ENCODE assay signal across 14 cellular contexts in genomic region chr11:2386591-2386990, GRCh38. TPM values are rescaled to one million over a fixed set of nuclear protein-coding genes. Genes with fewer than 3 reads are reported as not detected.
DNase-seq lines count a peak whose midpoint lies in the region; ATAC-seq and TF ChIP-seq lines count a peak whose summit lies in the region.
"Had no signal": no experiment of that assay in that cellular context is flagged by ENCODE, and none has a peak within 500 bp of the region (broad histone marks: within the 10 kb centered on the region; RNA-seq: fewer than 3 reads in every experiment).

No MANE protein-coding gene starts in this region.

- H3K4me2 ChIP-seq in mesenchymal stem cell (ENCODE audit: low read length, poor library complexity, severe bottlenecking) = no peak overlapping the region
- H3K4me2 ChIP-seq: GM23338 had no signal

- H4K91ac ChIP-seq in mesenchymal stem cell (ENCODE audit: low read length) = no peak overlapping the region

- H3K9me3 ChIP-seq in ascending aorta (no peaks in the 10 kb centered on the region), mesenchymal stem cell (ENCODE audit: control insufficient read depth, low read length) (no peaks in the 10 kb centered on the region)
- H3K9me3 ChIP-seq: MG63 had no signal

- peak overlapping the region; percentile 87 for H3K27ac Mint-ChIP-seq in HFFc6
- H3K27ac Mint-ChIP-seq: GM23338 had no signal

- H2BK5ac ChIP-seq in mesenchymal stem cell (ENCODE audit: low read depth, low read length, poor library complexity, severe bottlenecking) = no peak overlapping the region

- ATAC-seq in HG02798 (IDR thresholded peaks at IDR 0.05; ENCODE audit: poor library complexity, unreplicated experiment) = no peak
- ATAC-seq: GM23338 had no signal

- no peak overlapping the region for H2AFZ ChIP-seq in mesenchymal stem cell (ENCODE audit: low read depth, low read length)
- H2AFZ ChIP-seq: GM23338 had no signal

- TF ChIP-seq CTCF in HFFc6 (IDR thresholded peaks at IDR 0.05) (no peak), ascending aorta (IDR thresholded peaks at IDR 0.05) (no peak)

- H3K79me1 ChIP-seq in mesenchymal stem cell (replicated peaks; ENCODE audit: low read length, poor library complexity, severe bottlenecking) = peaks cover 6% of the 10 kb centered on the region

- no peak overlapping the region for H3K4me3 ChIP-seq in ascending aorta
- H3K4me3 ChIP-seq in mesenchymal stem cell (ENCODE audit: insufficient read depth in 1 of 2, low read depth in 1 of 2, low read length in 2 of 2) = no peak overlapping the region
- H3K4me3 ChIP-seq in H7 (ENCODE audit: insufficient read depth, low read depth, low read length) = no peak overlapping the region
- H3K4me3 ChIP-seq: GM23338, MG63 had no signal

- H3K27ac ChIP-seq in ascending aorta (peak overlapping the region; percentile 76 to 77), mesenchymal stem cell (ENCODE audit: low read length, poor library complexity, severe bottlenecking) (no peak overlapping the region), substantia nigra (ENCODE audit: low read depth, low read length, poor library complexity, severe bottlenecking) (peak overlapping the region; percentile 76)

- H3K4me1 Mint-ChIP-seq in HFFc6 (ENCODE audit: low read depth) = peaks cover 70% of the 10 kb centered on the region

- 85% methylated on average over 9 of the region's 9 CpGs for WGBS in mesenchymal stem cell

- no peaks in the 10 kb centered on the region for H3K9me3 Mint-ChIP-seq in HFFc6
- H3K9me3 Mint-ChIP-seq: GM23338; stimulated activated naive CD8-positive, alpha-beta T cell treated with anti-CD3 and anti-CD28 coated beads, Interleukin-15, amount 100 ng/mL, for 72 hours had no signal

- peaks cover 4% of the 10 kb centered on the region for H3K27me3 Mint-ChIP-seq in HFFc6 (ENCODE audit: insufficient read depth)
- H3K27me3 Mint-ChIP-seq: stimulated activated naive CD8-positive, alpha-beta T cell treated with anti-CD3 and anti-CD28 coated beads, Interleukin-15, amount 100 ng/mL, for 72 hours had no signal

- H3K4me3 Mint-ChIP-seq in HFFc6 = no peak overlapping the region
- H3K4me3 Mint-ChIP-seq: GM23338 had no signal

- no peak overlapping the region for H3K18ac ChIP-seq in mesenchymal stem cell (ENCODE audit: low read depth in 1 of 2, low read length in 2 of 2)

- peak overlapping the region in 1 of 2 experiments; percentile 47 for H3K23ac ChIP-seq in mesenchymal stem cell (ENCODE audit: low read length in 2 of 2)

- no peak overlapping the region for H3K14ac ChIP-seq in mesenchymal stem cell (ENCODE audit: low read length in 2 of 2)

- H2AK5ac ChIP-seq in mesenchymal stem cell (ENCODE audit: low read length, severe bottlenecking) = no peak overlapping the region

- peak overlapping the region; percentile 63 for H3K9ac ChIP-seq in mesenchymal stem cell (ENCODE audit: low read length)

- no peak overlapping the region for H2BK120ac ChIP-seq in mesenchymal stem cell (ENCODE audit: low read depth, low read length)

- H3K36me3 ChIP-seq in ascending aorta (peaks cover 11 to 13% of the 10 kb centered on the region in 2 donors), mesenchymal stem cell (ENCODE audit: control insufficient read depth in 1 of 2, insufficient read depth in 2 of 2, low read depth in 1 of 2, low read length in 2 of 2) (peaks cover 35 to 59% of the 10 kb centered on the region in 2 experiments), H7 (replicated peaks; ENCODE audit: control insufficient read depth, insufficient read depth, low read length) (no peaks in the 10 kb centered on the region; the same call in 1 of the 2 replicates)

- no peak overlapping the region for H3K4ac ChIP-seq in mesenchymal stem cell (ENCODE audit: low read depth in 1 of 2, low read length in 2 of 2)

- DNase-seq in HFFc6 = no peak
- no peak for DNase-seq in ascending aorta (ENCODE audit: low spot score in 2 of 2)
- DNase-seq in mesenchymal stem cell = no peak
- peak in 4 of 49 donors; percentile 25 to 37 (median 34) for DNase-seq in substantia nigra (lab: John Stamatoyannopoulos, UW)
- DNase-seq in HT-29 (ENCODE audit: low spot score) = no peak
- no peak for DNase-seq in putamen (ENCODE audit: low spot score)
- no peak for DNase-seq in H7
- DNase-seq: aorta; mammary epithelial cell; MG63; NCI-H510A; stimulated activated naive CD8-positive, alpha-beta T cell treated with anti-CD3 and anti-CD28 coated beads, Interleukin-15, amount 100 ng/mL, for 72 hours had no signal

- H4K8ac ChIP-seq in mesenchymal stem cell (ENCODE audit: low read length) = no peak overlapping the region

- H3K27me3 ChIP-seq in ascending aorta (no peaks in the 10 kb centered on the region), mesenchymal stem cell (ENCODE audit: control insufficient read depth in 1 of 2, insufficient read depth in 1 of 2, low read length in 2 of 2) (no peaks in the 10 kb centered on the region), H7 (ENCODE audit: control insufficient read depth, insufficient read depth, low read length) (no peaks in the 10 kb centered on the region)
- H3K27me3 ChIP-seq: MG63 had no signal

- H3K36me3 Mint-ChIP-seq in HFFc6 (ENCODE audit: low read depth) = no peaks in the 10 kb centered on the region

- H2BK15ac ChIP-seq in mesenchymal stem cell (ENCODE audit: low read depth, poor library complexity, severe bottlenecking) = no peak overlapping the region

- peaks cover 27 to 83% of the 10 kb centered on the region in 2 donors for H3K4me1 ChIP-seq in ascending aorta
- peaks cover 89% of the 10 kb centered on the region for H3K4me1 ChIP-seq in mesenchymal stem cell (ENCODE audit: control insufficient read depth, insufficient read depth, low read depth, low read length)

- intact Hi-C loops in ascending aorta (cut with DNase I) = no loop called here

- H2BK12ac ChIP-seq in mesenchymal stem cell (ENCODE audit: low read length in 2 of 2) = no peak overlapping the region

RNA-seq across cellular contexts. Expression of gene CD81, which starts 9.5 kb away (rescaled TPM):
- total RNA-seq in HFFc6 (2021; fragmentation: NEBNext Ultra II Directional; extraction: Animal tissue kit (Norgen Biotek cat#: 25700)) = 100 to 1,000 TPM; 540 to 738 (median 627) TPM
- 801 TPM for total RNA-seq in ascending aorta
- 422 TPM for polyA plus RNA-seq in mesenchymal stem cell (2013, experiment 1 of 2)
- polyA plus RNA-seq in mesenchymal stem cell (2013, experiment 2 of 2) = 433 TPM
- total RNA-seq in HT-29 (2014; rRNA removed; shearing (Covaris generic)) = 121 and 132 TPM in 2 replicates
- 157 and 165 TPM in 2 replicates for total RNA-seq in H7 (2014; rRNA removed; shearing (Covaris generic))

RNA-seq across cellular contexts. Expression of gene TSSC4, which starts 14.0 kb away (rescaled TPM):
- total RNA-seq in HFFc6 (2021; fragmentation: NEBNext Ultra II Directional; extraction: Animal tissue kit (Norgen Biotek cat#: 25700)) = 10 to 100 TPM; 47.4 to 74.7 (median 62.8) TPM
- 183 TPM for total RNA-seq in ascending aorta
- 69.3 TPM for polyA plus RNA-seq in mesenchymal stem cell (2013, experiment 1 of 2)
- 73.7 TPM for polyA plus RNA-seq in mesenchymal stem cell (2013, experiment 2 of 2)
- 114 and 126 TPM in 2 replicates for total RNA-seq in HT-29 (2014; rRNA removed; shearing (Covaris generic))
- total RNA-seq in H7 (2014; rRNA removed; shearing (Covaris generic)) = 60.5 and 62.5 TPM in 2 replicates

RNA-seq across cellular contexts. Expression of gene TRPM5, which starts 57.7 kb away (rescaled TPM):
- not detected for total RNA-seq in HFFc6 (2021; fragmentation: NEBNext Ultra II Directional; extraction: Animal tissue kit (Norgen Biotek cat#: 25700))
- total RNA-seq in ascending aorta = not detected
- not detected for polyA plus RNA-seq in mesenchymal stem cell (2013, experiment 1 of 2)
- not detected for polyA plus RNA-seq in mesenchymal stem cell (2013, experiment 2 of 2)
- total RNA-seq in HT-29 (2014; rRNA removed; shearing (Covaris generic)) = 1.7 and 1.8 TPM in 2 replicates
- total RNA-seq in H7 (2014; rRNA removed; shearing (Covaris generic)) = not detected in 2 replicates
- total RNA-seq: aorta, GM23338, mammary epithelial cell had no signal
- polyA plus RNA-seq: GM23338, mammary epithelial cell had no signal

RNA-seq across cellular contexts. Expression of gene KCNQ1, which starts 58.2 kb away (rescaled TPM):
- total RNA-seq in HFFc6 (2021; fragmentation: NEBNext Ultra II Directional; extraction: Animal tissue kit (Norgen Biotek cat#: 25700)) = not detected
- total RNA-seq in ascending aorta = 2.3 TPM
- 0.03 TPM for polyA plus RNA-seq in mesenchymal stem cell (2013, experiment 1 of 2)
- polyA plus RNA-seq in mesenchymal stem cell (2013, experiment 2 of 2) = 0.03 TPM
- total RNA-seq in HT-29 (2014; rRNA removed; shearing (Covaris generic)) = 9.2 and 9.9 TPM in 2 replicates
- 0.18 and 0.48 TPM in 2 replicates for total RNA-seq in H7 (2014; rRNA removed; shearing (Covaris generic))
- polyA plus RNA-seq: mammary epithelial cell had no signal
